Comparison of ENCODE assay signal across 1 cellular context in genomic region chr17:78132086-78132676, GRCh38.
TF ChIP-seq lines count a peak whose summit lies in the region.

No MANE protein-coding gene starts in this region.

TF ChIP-seq in HepG2, 621 proteins besides CTCF, POLR2A, EP300 and RAD21 (continued from another document):
- TF ChIP-seq ARID4A (CRISPR knock-in tag; IDR thresholded peaks at IDR 0.05; ENCODE audit: borderline replicate concordance) (peak; percentile 36), POLR2G (IDR thresholded peaks at IDR 0.05; ENCODE audit: low read depth, low read length) (0 out of 2 replicates have a peak, but pooled peaks have one; percentile 26), ZNF83 (CRISPR knock-in tag; IDR thresholded peaks at IDR 0.05; ENCODE audit: borderline replicate concordance) (peak; percentile 31; the same call in 1 of the 2 replicates), HNRNPLL (IDR thresholded peaks at IDR 0.05; ENCODE audit: low read depth, low read length, poor library complexity, severe bottlenecking) (peak; percentile 67), ZZZ3 (CRISPR knock-in tag; IDR thresholded peaks at IDR 0.05; ENCODE audit: borderline replicate concordance) (peak; percentile 15; the same call in 1 of the 2 replicates), ARNTL (CRISPR knock-in tag; IDR thresholded peaks at IDR 0.05) (no peak), NR2F1 (CRISPR knock-in tag; IDR thresholded peaks at IDR 0.05) (0 out of 4 replicates have a peak, but pooled peaks of 1 of the 2 experiments have one; percentile 13), ZBTB46 (CRISPR knock-in tag; IDR thresholded peaks at IDR 0.05; ENCODE audit: borderline replicate concordance) (no peak), RNF2 (conservative IDR thresholded peaks at IDR 0.05; ENCODE audit: low read depth) (no peak), HNRNPL (IDR thresholded peaks at IDR 0.05; ENCODE audit: low read depth, low read length) (peak; percentile 79), THAP9 (CRISPR knock-in tag; IDR thresholded peaks at IDR 0.05; ENCODE audit: borderline replicate concordance) (0 out of 2 replicates have a peak, but pooled peaks have one; percentile 48), ARHGAP35 (CRISPR knock-in tag; IDR thresholded peaks at IDR 0.05; ENCODE audit: borderline replicate concordance) (peak; percentile 23; the same call in 1 of the 2 replicates), ZFX (CRISPR knock-in tag; IDR thresholded peaks at IDR 0.05; ENCODE audit: low read depth) (peak; percentile 66; the same call in 1 of the 2 replicates), ZBTB7B (CRISPR knock-in tag; IDR thresholded peaks at IDR 0.05) (peak; percentile 79; the same call in 1 of the 2 replicates), ZNF790 (CRISPR knock-in tag; IDR thresholded peaks at IDR 0.05; ENCODE audit: borderline replicate concordance) (0 out of 2 replicates have a peak, but pooled peaks have one; percentile 3), TBX2 (CRISPR knock-in tag; IDR thresholded peaks at IDR 0.05; ENCODE audit: borderline replicate concordance) (peak; percentile 10; the same call in 1 of the 2 replicates), UBTF (CRISPR knock-in tag; IDR thresholded peaks at IDR 0.05) (peak; percentile 47), ZBTB38 (CRISPR knock-in tag; IDR thresholded peaks at IDR 0.05) (peak; percentile 55; the same call in 1 of the 2 replicates), ZFY (CRISPR knock-in tag; IDR thresholded peaks at IDR 0.05) (peak; percentile 39), LCORL (IDR thresholded peaks at IDR 0.05) (no peak), LCORL (CRISPR knock-in tag; IDR thresholded peaks at IDR 0.05) (peak; percentile 42; the same call in 1 of the 2 replicates), SPEN (CRISPR knock-in tag; IDR thresholded peaks at IDR 0.05; ENCODE audit: low read depth) (no peak), POLR2AphosphoS5 (IDR thresholded peaks at IDR 0.05; ENCODE audit: low read depth, low read length) (peak; percentile 42; the same call in 1 of the 2 replicates), ZNF546 (CRISPR knock-in tag; conservative IDR thresholded peaks at IDR 0.05) (0 out of 2 replicates have a peak, but pooled peaks have one; percentile 11), GMEB1 (CRISPR knock-in tag; IDR thresholded peaks at IDR 0.05; ENCODE audit: borderline replicate concordance) (peak; percentile 22; the same call in 1 of the 2 replicates), ZNF280B (CRISPR knock-in tag; IDR thresholded peaks at IDR 0.05; ENCODE audit: borderline replicate concordance) (no peak), FOXK1 (CRISPR knock-in tag; IDR thresholded peaks at IDR 0.05; ENCODE audit: borderline replicate concordance, low read depth) (no peak)
- TF ChIP-seq, protein P1, sequence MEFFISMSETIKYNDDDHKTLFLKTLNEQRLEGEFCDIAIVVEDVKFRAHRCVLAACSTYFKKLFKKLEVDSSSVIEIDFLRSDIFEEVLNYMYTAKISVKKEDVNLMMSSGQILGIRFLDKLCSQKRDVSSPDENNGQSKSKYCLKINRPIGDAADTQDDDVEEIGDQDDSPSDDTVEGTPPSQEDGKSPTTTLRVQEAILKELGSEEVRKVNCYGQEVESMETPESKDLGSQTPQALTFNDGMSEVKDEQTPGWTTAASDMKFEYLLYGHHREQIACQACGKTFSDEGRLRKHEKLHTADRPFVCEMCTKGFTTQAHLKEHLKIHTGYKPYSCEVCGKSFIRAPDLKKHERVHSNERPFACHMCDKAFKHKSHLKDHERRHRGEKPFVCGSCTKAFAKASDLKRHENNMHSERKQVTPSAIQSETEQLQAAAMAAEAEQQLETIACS (CRISPR knock-in tag; IDR thresholded peaks at IDR 0.05): no peak
